ENCODE assay signal across 21 cellular contexts in the genomic region with DNA sequence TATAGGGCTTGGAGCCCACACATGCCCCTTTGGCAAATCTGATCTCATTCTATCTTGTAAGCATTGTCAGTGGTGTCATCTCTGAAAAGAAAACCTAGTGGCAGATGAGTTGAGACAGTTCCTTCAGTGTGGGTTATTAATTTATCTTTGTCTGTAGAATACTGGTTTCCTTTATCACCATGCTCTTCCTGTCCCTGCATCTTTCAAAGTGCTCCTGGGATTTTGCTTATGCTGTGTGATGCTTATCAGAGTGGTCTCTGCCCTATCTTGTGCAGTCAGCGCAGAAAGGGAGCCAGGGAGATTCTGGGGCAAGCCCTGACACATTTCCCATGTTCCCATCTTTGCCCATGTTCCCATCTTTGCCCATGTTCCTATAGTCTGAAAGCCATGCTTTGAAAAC.
"Had no signal": no experiment of that assay in that cellular context is flagged by ENCODE, and none has a peak within 500 bp of the region (broad histone marks: within the 10 kb centered on the region; RNA-seq: fewer than 3 reads in every experiment).

No MANE protein-coding gene starts in this region.

- H3K4me1 ChIP-seq: ascending aorta had no signal

- H3K27me3 ChIP-seq: ascending aorta, dorsolateral prefrontal cortex had no signal

- H3K4me3 ChIP-seq: ascending aorta, coronary artery, dorsolateral prefrontal cortex had no signal

- H3K9me3 ChIP-seq: ascending aorta had no signal

- H3K27ac ChIP-seq: ascending aorta, coronary artery, dorsolateral prefrontal cortex, WERI-Rb-1 had no signal

- H3K36me3 ChIP-seq: ascending aorta, WERI-Rb-1 had no signal

- DNase-seq: activated B cell treated with CpG ODN at 0.5 μM for 24 hours; activated CD4-positive, alpha-beta memory T cell treated with anti-CD3 and anti-CD28 coated beads for 36 hours; activated CD4-positive, alpha-beta T cell treated with anti-CD3 and anti-CD28 coated beads, Interleukin-2, amount 10 ng/mL, durations not matched to agents 24 days and 14 days; activated CD8-positive, alpha-beta memory T cell treated with anti-CD3 and anti-CD28 coated beads, Interleukin-2, amount 10 ng/mL, durations not matched to agents 7 days and 5 days; activated CD8-positive, alpha-beta memory T cell treated with anti-CD3 and anti-CD28 coated beads, Interleukin-2, amount 50 U/mL, for 4 hours; activated CD8-positive, alpha-beta T cell treated with anti-CD3 and anti-CD28 coated beads, Interleukin-2, amount 10 ng/mL, durations not matched to agents 7 days and 5 days; activated effector memory CD4-positive, alpha-beta T cell treated with anti-CD3 and anti-CD28 coated beads, Interleukin-2, amount 50 U/mL, for 16 hours; activated naive CD4-positive, alpha-beta T cell treated with anti-CD3 and anti-CD28 coated beads for 36 hours; activated naive CD8-positive, alpha-beta T cell treated with anti-CD3 and anti-CD28 coated beads, Interleukin-2, amount 10 ng/mL, durations not matched to agents 7 days and 5 days; activated T-cell treated with anti-CD3 and anti-CD28 coated beads, Interleukin-2, amount 50 U/mL, for 1 hour; activated T-cell treated with anti-CD3 and anti-CD28 coated beads, Interleukin-2, amount 50 U/mL, for 48 hours; dorsolateral prefrontal cortex; effector memory CD4-positive, alpha-beta T cell; endodermal cell; foreskin fibroblast; hippocampal formation; T-helper 1 cell; T-helper 17 cell; WERI-Rb-1 had no signal
